Comparison of ENCODE assay signal across 9 cellular contexts in genomic region chr5:10704949-10705621, GRCh38. TPM values are rescaled to one million over a fixed set of nuclear protein-coding genes. Genes with fewer than 3 reads are reported as not detected.
DNase-seq lines count a peak whose midpoint lies in the region; ATAC-seq and TF ChIP-seq lines count a peak whose summit lies in the region.
"Had no signal": no experiment of that assay in that cellular context is flagged by ENCODE, and none has a peak within 500 bp of the region (broad histone marks: within the 10 kb centered on the region; RNA-seq: fewer than 3 reads in every experiment).

No MANE protein-coding gene starts in this region.

- no peak for TF ChIP-seq CTCF in right atrium auricular region (IDR thresholded peaks at IDR 0.05)
- TF ChIP-seq CTCF in OCI-LY3 (IDR thresholded peaks at IDR 0.05; ENCODE audit: low read depth, low read length) = no peak
- TF ChIP-seq CTCF in epithelial cell of esophagus (IDR thresholded peaks at IDR 0.05; ENCODE audit: insufficient read depth, low read depth, low read length, missing control alignments) = no peak
- TF ChIP-seq CTCF in upper lobe of right lung (IDR thresholded peaks at IDR 0.05) = no peak

- H3K9me3 ChIP-seq in right atrium auricular region (no peaks in the 10 kb centered on the region), OCI-LY3 (ENCODE audit: insufficient read depth, low read length) (no peaks in the 10 kb centered on the region), upper lobe of right lung (no peaks in the 10 kb centered on the region), aorta (ENCODE audit: control insufficient read depth, low read length) (no peaks in the 10 kb centered on the region)
- H3K9me3 ChIP-seq: upper lobe of left lung had no signal

- intact Hi-C loops in Right ventricle myocardium inferior (cut with DNase I) = loop anchor here (5.0 kb wide), 3 partner anchors 37 to 1317 kb away; partner anchors contain the start of gene DAP
- intact Hi-C loops in upper lobe of right lung (cut with DNase I) = no loop called here
- intact Hi-C loops in aorta (cut with DNase I) = loop anchor here in 1 of 2 donors (5.0 to 10.0 kb wide), 2 partner anchors 57 to 150 kb away; partner anchors contain the start of gene DAP

- H3K27me3 ChIP-seq in right atrium auricular region (no peaks in the 10 kb centered on the region), OCI-LY3 (ENCODE audit: low read depth, low read length) (no peaks in the 10 kb centered on the region), upper lobe of right lung (no peaks in the 10 kb centered on the region), aorta (ENCODE audit: control insufficient read depth in 1 of 2, insufficient read depth in 2 of 2, low read length in 1 of 2) (no peaks in the 10 kb centered on the region)
- H3K27me3 ChIP-seq: upper lobe of left lung had no signal

- H4K20me1 ChIP-seq in OCI-LY3 (ENCODE audit: insufficient read depth, low read length) = peaks cover 40% of the 10 kb centered on the region

- H3K36me3 ChIP-seq in right atrium auricular region (no peaks in the 10 kb centered on the region), OCI-LY3 (replicated peaks; ENCODE audit: low read depth, low read length) (no peaks in the 10 kb centered on the region), upper lobe of right lung (peaks cover 4% of the 10 kb centered on the region), aorta (ENCODE audit: control insufficient read depth in 1 of 2, insufficient read depth in 2 of 2, low read length in 1 of 2) (no peaks in the 10 kb centered on the region)

- peak overlapping the region; percentile 38 to 43 for H3K27ac ChIP-seq in right atrium auricular region
- no peak overlapping the region for H3K27ac ChIP-seq in OCI-LY3 (ENCODE audit: low read length)
- no peak overlapping the region for H3K27ac ChIP-seq in upper lobe of right lung
- no peak overlapping the region for H3K27ac ChIP-seq in aorta (ENCODE audit: low read depth in 1 of 2, low read length in 2 of 2)
- no peak overlapping the region for H3K27ac ChIP-seq in substantia nigra (ENCODE audit: low read depth, low read length, poor library complexity, severe bottlenecking)

- H3K4me3 ChIP-seq in right atrium auricular region (no peak overlapping the region), OCI-LY3 (ENCODE audit: low read length) (no peak overlapping the region), epithelial cell of esophagus (ENCODE audit: low read length) (no peak overlapping the region), upper lobe of right lung (no peak overlapping the region), aorta (ENCODE audit: low read length in 2 of 2) (no peak overlapping the region)
- H3K4me3 ChIP-seq: upper lobe of left lung had no signal

- ATAC-seq in Right ventricle myocardium inferior = no peak
- ATAC-seq in upper lobe of right lung = peak; percentile 43
- ATAC-seq in aorta (ENCODE audit: low FRiP score) = no peak

- DNase-seq in right atrium auricular region (ENCODE audit: low spot score) (no peak), Right ventricle myocardium inferior (ENCODE audit: missing footprints) (no peak), epithelial cell of esophagus (ENCODE audit: low read depth) (peak; percentile 54), upper lobe of right lung (no peak), aorta (no peak), substantia nigra (lab: John Stamatoyannopoulos, UW) (no peak)
- no peak for DNase-seq in activated CD4-positive, alpha-beta T cell treated with anti-CD3 and anti-CD28 coated beads, Interleukin-2, amount 50 U/mL, for 48 hours
- DNase-seq: upper lobe of left lung had no signal

- WGBS in aorta, 2 donors = 82 to 83% methylated on average over 10 of the region's 10 CpGs

- H3K4me1 ChIP-seq in right atrium auricular region (peaks cover 0 to 60% of the 10 kb centered on the region in 2 donors), OCI-LY3 (ENCODE audit: low read length) (peaks cover 57% of the 10 kb centered on the region), upper lobe of right lung (peaks cover 32% of the 10 kb centered on the region), aorta (ENCODE audit: control insufficient read depth in 1 of 2, insufficient read depth in 2 of 2, low read length in 2 of 2) (no peaks in the 10 kb centered on the region)

- peak overlapping the region; percentile 21; the same call in 1 of the 2 replicates for H3K4me2 ChIP-seq in OCI-LY3 (ENCODE audit: low read length)

- no peak overlapping the region for H3K9ac ChIP-seq in OCI-LY3 (ENCODE audit: low read length)

- H2AFZ ChIP-seq in OCI-LY3 (ENCODE audit: low read depth, low read length) = no peak overlapping the region

- H3K79me2 ChIP-seq in OCI-LY3 (ENCODE audit: low read length) = no peaks in the 10 kb centered on the region

RNA-seq across cellular contexts. Expression of gene DAP, which starts 55.9 kb away (rescaled TPM):
- total RNA-seq in right atrium auricular region (10 to 100 TPM; 34.6 to 65.8 TPM), Right ventricle myocardium inferior (18.7 TPM), upper lobe of right lung (105 TPM), aorta (100 to 1,000 TPM; 117 to 122 TPM)
- polyA plus RNA-seq in aorta = 100 to 1,000 TPM; 146 to 188 TPM

Comparison
In these comparisons a context has a peak if more than half of its experiments do, and no peak if none do; other contexts are left out.
1. H3K27ac ChIP-seq: peak in right atrium auricular region (2 of 2); none in OCI-LY3 (single experiment), upper lobe of right lung (single experiment), aorta (0 of 2) and substantia nigra (single experiment).